Comparison of ENCODE assay signal across 17 cellular contexts in the genomic region with DNA sequence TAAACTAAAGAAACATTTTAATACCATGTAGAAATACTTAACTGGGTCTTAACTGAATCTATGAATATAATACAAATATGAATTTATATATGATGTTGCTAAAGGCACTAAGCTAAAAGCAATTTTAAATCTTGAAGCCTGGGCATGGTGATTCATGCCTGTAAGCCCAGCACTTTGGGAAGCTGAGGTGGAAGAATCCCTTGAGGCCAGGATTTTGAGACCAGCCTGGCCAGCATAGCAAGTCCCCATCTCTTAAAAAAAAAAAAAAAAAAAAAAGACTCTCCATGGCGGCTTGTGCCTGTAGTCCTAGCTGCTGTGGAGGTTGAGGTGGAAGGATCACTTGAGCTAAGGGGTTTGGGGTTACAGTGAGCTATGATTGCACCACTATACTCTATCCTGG.
A peak's percentile ranks its signal among the peaks of the same experiment; 100 is the strongest.
DNase-seq lines count a peak whose midpoint lies in the region; ATAC-seq and TF ChIP-seq lines count a peak whose summit lies in the region.
"Had no signal": no experiment of that assay in that cellular context is flagged by ENCODE, and none has a peak within 500 bp of the region (broad histone marks: within the 10 kb centered on the region; RNA-seq: fewer than 3 reads in every experiment).

No MANE protein-coding gene starts in this region.

- H3K9me2 ChIP-seq in GM23248 (ENCODE audit: insufficient read depth), result no peaks in the 10 kb centered on the region

- H3K9me3 ChIP-seq in GM23248 (ENCODE audit: low read depth) (no peaks in the 10 kb centered on the region), SJSA1 (replicated peaks) (no peaks in the 10 kb centered on the region), skeletal muscle satellite cell (replicated peaks; ENCODE audit: low read length) (no peaks in the 10 kb centered on the region)
- H3K9me3 ChIP-seq: pancreas had no signal

- H3K79me2 ChIP-seq in GM23248 (ENCODE audit: insufficient read depth), result peaks cover 63% of the 10 kb centered on the region

- H3K27me3 Mint-ChIP-seq in activated CD4-positive, alpha-beta memory T cell treated with anti-CD3 and anti-CD28 coated beads, Interleukin-2, amount 10 ng/mL, durations not matched to agents 7 days and 5 days, result no peaks in the 10 kb centered on the region

- in situ Hi-C loops in GM23248 (cut with MboI), result no loop called here

- H3K9me3 Mint-ChIP-seq in activated CD4-positive, alpha-beta memory T cell treated with anti-CD3 and anti-CD28 coated beads, Interleukin-2, amount 10 ng/mL, durations not matched to agents 7 days and 5 days, result peaks cover 26% of the 10 kb centered on the region

- ATAC-seq in foreskin keratinocyte, result peak; percentile 23
- ATAC-seq: activated naive CD4-positive, alpha-beta T cell treated with anti-CD3 and anti-CD28 coated beads, Interleukin-2, amount 50 U/mL, for 72 hours; pancreas; stimulated activated naive CD8-positive, alpha-beta T cell treated with anti-CD3 and anti-CD28 coated beads, Interleukin-15, Interleukin-2, amounts not matched to agents 100 U/mL and 50 U/mL, for 24 hours had no signal

- H3K27me3 ChIP-seq in GM23248 (replicated peaks; ENCODE audit: insufficient read depth), result no peaks in the 10 kb centered on the region
- H3K27me3 ChIP-seq in SJSA1 (replicated peaks), result no peaks in the 10 kb centered on the region
- H3K27me3 ChIP-seq in foreskin keratinocyte, result no peaks in the 10 kb centered on the region
- H3K27me3 ChIP-seq in skeletal muscle satellite cell (ENCODE audit: control insufficient read depth, insufficient read depth, low read length), result no peaks in the 10 kb centered on the region
- H3K27me3 ChIP-seq: pancreas had no signal

- peak; percentile 46 for DNase-seq in GM23248
- DNase-seq in SJSA1 (ENCODE audit: low read depth in 1 of 2, low spot score in 2 of 2), result peak in 1 of 2 experiments; percentile 26
- DNase-seq in foreskin keratinocyte, result no peak
- DNase-seq in activated CD4-positive, alpha-beta memory T cell treated with anti-CD3 and anti-CD28 coated beads, Interleukin-2, amount 10 ng/mL, durations not matched to agents 7 days and 5 days, result no peak
- DNase-seq in activated CD4-positive, alpha-beta T cell treated with anti-CD3 and anti-CD28 coated beads, Interleukin-2, amount 50 U/mL, for 4 hours, result no peak
- no peak for DNase-seq in activated CD4-positive, alpha-beta T cell treated with anti-CD3 and anti-CD28 coated beads for 4 hours
- no peak for DNase-seq in CD1c-positive myeloid dendritic cell (ENCODE audit: extremely low spot score)
- DNase-seq: activated CD4-positive, alpha-beta T cell treated with anti-CD3 and anti-CD28 coated beads for 48 hours; activated T-cell treated with anti-CD3 and anti-CD28 coated beads for 4 hours; DMS 273 treated with DMSO at 0.1 percent for 48 hours; NCI-H1092; NCI-H2171 treated with DMSO at 0.1 percent for 48 hours; pancreas; stimulated activated naive CD8-positive, alpha-beta T cell treated with anti-CD3 and anti-CD28 coated beads, Interleukin-15, Interleukin-2, amounts not matched to agents 100 U/mL and 50 U/mL, for 24 hours had no signal

- peak overlapping the region; percentile 91 for H3K4me2 ChIP-seq in GM23248 (ENCODE audit: unreplicated experiment)
- H3K4me2 ChIP-seq in skeletal muscle satellite cell (ENCODE audit: low read length), result peak overlapping the region; percentile 78

- H3K4me3 ChIP-seq in GM23248, result no peak overlapping the region
- H3K4me3 ChIP-seq in SJSA1, result no peak overlapping the region
- H3K4me3 ChIP-seq in skeletal muscle satellite cell (ENCODE audit: low read length), result no peak overlapping the region
- H3K4me3 ChIP-seq: pancreas had no signal

- H3K27ac Mint-ChIP-seq in activated CD4-positive, alpha-beta memory T cell treated with anti-CD3 and anti-CD28 coated beads, Interleukin-2, amount 10 ng/mL, durations not matched to agents 7 days and 5 days, result no peak overlapping the region

- H4K20me1 ChIP-seq in GM23248 (ENCODE audit: insufficient read depth), result no peaks in the 10 kb centered on the region

- no peak overlapping the region for H3K4me3 Mint-ChIP-seq in activated CD4-positive, alpha-beta memory T cell treated with anti-CD3 and anti-CD28 coated beads, Interleukin-2, amount 10 ng/mL, durations not matched to agents 7 days and 5 days
- H3K4me3 Mint-ChIP-seq: T-helper 2 cell treated with Interferon-gamma antibody and Interleukin-4, amounts not matched to agents 5 μg/mL and 100 μg/mL, for 36 hours had no signal

- H3K36me3 ChIP-seq in GM23248 (ENCODE audit: low read depth) (peaks cover 6% of the 10 kb centered on the region; the same call in 1 of the 2 replicates), SJSA1 (peaks cover 40% of the 10 kb centered on the region), skeletal muscle satellite cell (ENCODE audit: insufficient read depth, low read length) (peaks cover 9% of the 10 kb centered on the region)
- H3K36me3 ChIP-seq: pancreas had no signal

- H3K36me3 Mint-ChIP-seq in activated CD4-positive, alpha-beta memory T cell treated with anti-CD3 and anti-CD28 coated beads, Interleukin-2, amount 10 ng/mL, durations not matched to agents 7 days and 5 days (ENCODE audit: low read depth), result peaks cover 58% of the 10 kb centered on the region

- H3K4me1 ChIP-seq in GM23248 (ENCODE audit: insufficient read depth), result peaks cover 36% of the 10 kb centered on the region
- H3K4me1 ChIP-seq in SJSA1 (replicated peaks), result peaks cover 48% of the 10 kb centered on the region
- H3K4me1 ChIP-seq in foreskin keratinocyte, result peaks cover 16% of the 10 kb centered on the region
- peaks cover 32% of the 10 kb centered on the region for H3K4me1 ChIP-seq in skeletal muscle satellite cell (ENCODE audit: control insufficient read depth, insufficient read depth, low read length)

- no peak overlapping the region for H2AFZ ChIP-seq in GM23248

- TF ChIP-seq CTCF in foreskin keratinocyte (conservative IDR thresholded peaks at IDR 0.05), result no peak

- H3K4me1 Mint-ChIP-seq in activated CD4-positive, alpha-beta memory T cell treated with anti-CD3 and anti-CD28 coated beads, Interleukin-2, amount 10 ng/mL, durations not matched to agents 7 days and 5 days, result peaks cover 11% of the 10 kb centered on the region

- peaks cover 28% of the 10 kb centered on the region for H3F3A ChIP-seq in GM23248 (ENCODE audit: insufficient read depth)

- CTCF ChIA-PET in activated CD4-positive, alpha-beta memory T cell treated with anti-CD3 and anti-CD28 coated beads, Interleukin-2, amount 10 ng/mL, durations not matched to agents 7 days and 5 days (lab: Charles Lee), result interaction anchor here (0.7 kb wide), 1 partner anchor 32 kb away, joined by 3 read pairs; no protein-coding TSS in a partner anchor

- H3K27ac ChIP-seq in GM23248, result peak overlapping the region; percentile 92
- peak overlapping the region; percentile 88 for H3K27ac ChIP-seq in SJSA1
- no peak overlapping the region for H3K27ac ChIP-seq in foreskin keratinocyte

- 100% methylated on average over 1 of the region's 1 CpG for WGBS in GM23248 (ENCODE audit: low coverage in 1 of 2, low lambda C conversion rate in 2 of 2, missing lambda C conversion rate in 2 of 2), 2 experiments

- POLR2A ChIA-PET in activated CD4-positive, alpha-beta memory T cell treated with anti-CD3 and anti-CD28 coated beads, Interleukin-2, amount 10 ng/mL, durations not matched to agents 7 days and 5 days (lab: Charles Lee), result no interaction called here

- H3K9ac ChIP-seq in GM23248 (peak overlapping the region; percentile 87), skeletal muscle satellite cell (ENCODE audit: low read depth, low read length) (peak overlapping the region; percentile 75)
